ENCODE assay signal across 18 cellular contexts in the genomic region with DNA sequence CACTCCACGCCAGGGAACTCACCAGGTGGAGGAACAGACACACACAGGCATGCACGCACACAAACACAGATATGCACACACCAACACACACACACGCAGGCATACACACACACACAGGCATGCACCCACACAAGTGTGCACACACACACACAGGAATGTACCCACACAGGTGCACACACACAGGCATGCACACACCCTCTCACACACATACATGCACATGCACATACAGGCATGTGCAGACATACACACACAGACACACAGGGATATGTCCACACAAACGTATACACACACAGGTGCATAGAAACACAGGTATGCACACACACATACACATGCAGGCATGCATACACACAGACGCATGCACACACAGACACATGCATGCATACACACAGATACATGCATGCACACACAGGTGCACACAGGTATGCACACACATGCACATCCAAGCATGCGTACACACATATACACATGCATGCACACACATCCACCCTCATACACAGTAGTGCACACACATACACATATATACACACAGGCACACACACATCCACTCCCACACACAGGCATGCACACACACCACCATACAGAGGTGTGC. TPM values are rescaled to one million over a fixed set of nuclear protein-coding genes. Genes with fewer than 3 reads are reported as not detected.
DNase-seq lines count a peak whose midpoint lies in the region; ATAC-seq and TF ChIP-seq lines count a peak whose summit lies in the region.
"Had no signal": no experiment of that assay in that cellular context is flagged by ENCODE, and none has a peak within 500 bp of the region (broad histone marks: within the 10 kb centered on the region; RNA-seq: fewer than 3 reads in every experiment).

No MANE protein-coding gene starts in this region.

- H3K27me3 ChIP-seq in neural progenitor cell (no peaks in the 10 kb centered on the region), mesendoderm (ENCODE audit: insufficient read depth, low read length, poor library complexity) (no peaks in the 10 kb centered on the region)

- no CpG with 5 or more reads among the region's 6 CpGs for WGBS in mesendoderm (ENCODE audit: extremely low coverage, insufficient coverage, low lambda C conversion rate)

- H3K4me3 ChIP-seq in neural progenitor cell (no peak overlapping the region), mesendoderm (ENCODE audit: low read length) (no peak overlapping the region)
- H3K4me3 ChIP-seq: GM23338 had no signal

- H3K18ac ChIP-seq in mesendoderm (ENCODE audit: low read length) = no peak overlapping the region

- peaks cover 11% of the 10 kb centered on the region for H4K20me1 ChIP-seq in neural progenitor cell (ENCODE audit: low read depth)

- H3K27ac Mint-ChIP-seq in activated CD4-positive, alpha-beta T cell treated with anti-CD3 and anti-CD28 coated beads, Interleukin-2, amount 10 ng/mL, durations not matched to agents 7 days and 5 days = peak overlapping the region; percentile 7
- no peak overlapping the region for H3K27ac Mint-ChIP-seq in activated CD4-positive, alpha-beta T cell treated with anti-CD3 and anti-CD28 coated beads for 36 hours
- H3K27ac Mint-ChIP-seq in Calu3 (ENCODE audit: unreplicated experiment) (peak overlapping the region; percentile 96), neural progenitor cell (peak overlapping the region; percentile 38)
- peak overlapping the region; percentile 66 for H3K27ac Mint-ChIP-seq in activated T-helper 17 cell treated with anti-CD3 and anti-CD28 coated beads, Interleukin-2, amount 50 U/mL, for 72 hours
- H3K27ac Mint-ChIP-seq: HFFc6 had no signal

- H2BK5ac ChIP-seq in mesendoderm (ENCODE audit: low read length) = no peak overlapping the region

- no peaks in the 10 kb centered on the region for H3K4me1 ChIP-seq in neural progenitor cell
- no peaks in the 10 kb centered on the region for H3K4me1 ChIP-seq in mesendoderm (ENCODE audit: control insufficient read depth, low read depth, low read length)

- no peaks in the 10 kb centered on the region for H3K27me3 Mint-ChIP-seq in activated CD4-positive, alpha-beta T cell treated with anti-CD3 and anti-CD28 coated beads, Interleukin-2, amount 10 ng/mL, durations not matched to agents 7 days and 5 days
- no peaks in the 10 kb centered on the region for H3K27me3 Mint-ChIP-seq in activated CD4-positive, alpha-beta T cell treated with anti-CD3 and anti-CD28 coated beads for 36 hours
- no peaks in the 10 kb centered on the region for H3K27me3 Mint-ChIP-seq in Calu3 (ENCODE audit: unreplicated experiment)
- no peaks in the 10 kb centered on the region for H3K27me3 Mint-ChIP-seq in activated T-helper 17 cell treated with anti-CD3 and anti-CD28 coated beads, Interleukin-2, amount 50 U/mL, for 72 hours
- peaks cover 5% of the 10 kb centered on the region for H3K27me3 Mint-ChIP-seq in neural progenitor cell (ENCODE audit: insufficient read depth, low read depth)

- no peak overlapping the region for H2AFZ ChIP-seq in neural progenitor cell (replicated peaks)
- H2AFZ ChIP-seq: GM23338 had no signal

- H3K4me1 Mint-ChIP-seq in activated CD4-positive, alpha-beta T cell treated with anti-CD3 and anti-CD28 coated beads, Interleukin-2, amount 10 ng/mL, durations not matched to agents 7 days and 5 days = peaks cover 63% of the 10 kb centered on the region
- H3K4me1 Mint-ChIP-seq in activated CD4-positive, alpha-beta T cell treated with anti-CD3 and anti-CD28 coated beads for 36 hours = peaks cover 35% of the 10 kb centered on the region
- H3K4me1 Mint-ChIP-seq in Calu3 (ENCODE audit: low read depth, unreplicated experiment) = peaks cover 47% of the 10 kb centered on the region
- H3K4me1 Mint-ChIP-seq in activated T-helper 17 cell treated with anti-CD3 and anti-CD28 coated beads, Interleukin-2, amount 50 U/mL, for 72 hours = peaks cover 23% of the 10 kb centered on the region
- H3K4me1 Mint-ChIP-seq in neural progenitor cell = peaks cover 39% of the 10 kb centered on the region

- no peak overlapping the region for H2BK15ac ChIP-seq in mesendoderm (replicated peaks; ENCODE audit: low read depth)

- no peak for ATAC-seq in activated CD4-positive, alpha-beta T cell treated with anti-CD3 and anti-CD28 coated beads for 36 hours
- no peak for ATAC-seq in activated T-helper 17 cell treated with anti-CD3 and anti-CD28 coated beads, Interleukin-2, amount 50 U/mL, for 72 hours (replicated peaks)
- ATAC-seq: GM23338, PC-3 had no signal

- H3K4me3 Mint-ChIP-seq in activated CD4-positive, alpha-beta T cell treated with anti-CD3 and anti-CD28 coated beads, Interleukin-2, amount 10 ng/mL, durations not matched to agents 7 days and 5 days = no peak overlapping the region
- H3K4me3 Mint-ChIP-seq in activated CD4-positive, alpha-beta T cell treated with anti-CD3 and anti-CD28 coated beads for 36 hours = no peak overlapping the region
- H3K4me3 Mint-ChIP-seq in Calu3 (ENCODE audit: low read depth, unreplicated experiment) (peak overlapping the region; percentile 18), neural progenitor cell (no peak overlapping the region)
- no peak overlapping the region for H3K4me3 Mint-ChIP-seq in activated T-helper 17 cell treated with anti-CD3 and anti-CD28 coated beads, Interleukin-2, amount 50 U/mL, for 72 hours
- H3K4me3 Mint-ChIP-seq: GM23338, HFFc6 had no signal

- peaks cover 4% of the 10 kb centered on the region for H3F3A ChIP-seq in neural progenitor cell (ENCODE audit: low read depth)

- POLR2A ChIA-PET in activated CD4-positive, alpha-beta T cell treated with anti-CD3 and anti-CD28 coated beads, Interleukin-2, amount 10 ng/mL, durations not matched to agents 7 days and 5 days (lab: Charles Lee) = no interaction called here
- POLR2A ChIA-PET in activated CD4-positive, alpha-beta T cell treated with anti-CD3 and anti-CD28 coated beads for 36 hours (lab: Charles Lee) = no interaction called here

- no TSS peak for BruUV-seq in Calu3 (replicated peaks; lab: Mats Ljungman, UMichigan)

- DNase-seq in activated CD4-positive, alpha-beta T cell treated with anti-CD3 and anti-CD28 coated beads, Interleukin-2, amount 10 ng/mL, durations not matched to agents 7 days and 5 days = no peak
- DNase-seq in activated CD4-positive, alpha-beta T cell treated with anti-CD3 and anti-CD28 coated beads for 36 hours = no peak
- DNase-seq in Calu3 (no peak), neural progenitor cell (ENCODE audit: low spot score) (no peak), mesendoderm (no peak), HK-2 (ENCODE audit: unreplicated experiment) (no peak), AG08395 (ENCODE audit: low spot score) (no peak)
- DNase-seq: 8988T, C1 segment of cervical spinal cord, HFFc6, NCI-H1105 treated with DMSO at 0.1 percent for 48 hours, NCI-H187, NCI-H2171, NCI-H446 treated with DMSO at 0.1 percent for 48 hours, NCI-H748 treated with DMSO at 0.1 percent for 48 hours, PC-3 had no signal

- peaks cover 68% of the 10 kb centered on the region for H3K36me3 Mint-ChIP-seq in activated CD4-positive, alpha-beta T cell treated with anti-CD3 and anti-CD28 coated beads, Interleukin-2, amount 10 ng/mL, durations not matched to agents 7 days and 5 days (ENCODE audit: low read depth)
- peaks cover 12% of the 10 kb centered on the region for H3K36me3 Mint-ChIP-seq in activated CD4-positive, alpha-beta T cell treated with anti-CD3 and anti-CD28 coated beads for 36 hours (ENCODE audit: low read depth)
- peaks cover 41% of the 10 kb centered on the region for H3K36me3 Mint-ChIP-seq in Calu3 (ENCODE audit: insufficient read depth, unreplicated experiment)
- H3K36me3 Mint-ChIP-seq in activated T-helper 17 cell treated with anti-CD3 and anti-CD28 coated beads, Interleukin-2, amount 50 U/mL, for 72 hours (ENCODE audit: low read depth) = peaks cover 49% of the 10 kb centered on the region
- peaks cover 24% of the 10 kb centered on the region for H3K36me3 Mint-ChIP-seq in neural progenitor cell

- H3K79me1 ChIP-seq in mesendoderm (ENCODE audit: low read length) = peaks cover 8% of the 10 kb centered on the region

- intact Hi-C loops in activated CD4-positive, alpha-beta T cell treated with anti-CD3 and anti-CD28 coated beads for 36 hours (cut with DNase I, micrococcal nuclease) = no loop called here
- intact Hi-C loops in Calu3 (cut with micrococcal nuclease; ENCODE audit: unreplicated experiment) = no loop called here

- no peaks in the 10 kb centered on the region for H3K9me3 ChIP-seq in neural progenitor cell (ENCODE audit: low read depth)

- H3K4ac ChIP-seq in mesendoderm (ENCODE audit: low read depth, low read length) = no peak overlapping the region

- H3K4me2 ChIP-seq in neural progenitor cell (no peak overlapping the region), mesendoderm (ENCODE audit: low read length) (no peak overlapping the region)
- H3K4me2 ChIP-seq: GM23338 had no signal

- H3K56ac ChIP-seq in mesendoderm (ENCODE audit: low read length) = no peak overlapping the region

- H3K9ac ChIP-seq in neural progenitor cell (no peak overlapping the region), mesendoderm (ENCODE audit: low read length) (no peak overlapping the region)

- H3K27ac ChIP-seq in neural progenitor cell (no peak overlapping the region), mesendoderm (ENCODE audit: low read depth, low read length) (no peak overlapping the region)

- CTCF ChIA-PET in activated CD4-positive, alpha-beta T cell treated with anti-CD3 and anti-CD28 coated beads, Interleukin-2, amount 10 ng/mL, durations not matched to agents 7 days and 5 days (lab: Charles Lee) = interaction anchor here (1.0 to 1.2 kb wide), 2 partner anchors 15 to 25 kb away, joined by 3 read pairs; no protein-coding TSS in a partner anchor
- CTCF ChIA-PET in activated CD4-positive, alpha-beta T cell treated with anti-CD3 and anti-CD28 coated beads for 36 hours (lab: Charles Lee) = interaction anchor here (0.9 to 1.0 kb wide), 2 partner anchors 35 to 70 kb away, joined by 3 read pairs; no protein-coding TSS in a partner anchor
- CTCF ChIA-PET in Calu3 (lab: Charles Lee) = no interaction called here

- TF ChIP-seq CTCF in Calu3 (IDR thresholded peaks at IDR 0.05; ENCODE audit: unreplicated experiment) (no peak), neural progenitor cell (IDR thresholded peaks at IDR 0.05) (no peak)

- no peaks in the 10 kb centered on the region for H3K9me3 Mint-ChIP-seq in activated CD4-positive, alpha-beta T cell treated with anti-CD3 and anti-CD28 coated beads, Interleukin-2, amount 10 ng/mL, durations not matched to agents 7 days and 5 days
- no peaks in the 10 kb centered on the region for H3K9me3 Mint-ChIP-seq in activated CD4-positive, alpha-beta T cell treated with anti-CD3 and anti-CD28 coated beads for 36 hours (ENCODE audit: low read depth)
- H3K9me3 Mint-ChIP-seq in Calu3 (ENCODE audit: low read depth, unreplicated experiment) (no peaks in the 10 kb centered on the region), neural progenitor cell (no peaks in the 10 kb centered on the region)
- H3K9me3 Mint-ChIP-seq in activated T-helper 17 cell treated with anti-CD3 and anti-CD28 coated beads, Interleukin-2, amount 50 U/mL, for 72 hours = no peaks in the 10 kb centered on the region
- H3K9me3 Mint-ChIP-seq: GM23338, HFFc6 had no signal

- H3K79me2 ChIP-seq in neural progenitor cell (ENCODE audit: low read depth) = no peaks in the 10 kb centered on the region
- peaks cover 4% of the 10 kb centered on the region for H3K79me2 ChIP-seq in mesendoderm (ENCODE audit: control insufficient read depth, insufficient read depth, low read length)

- no peak overlapping the region for H4K8ac ChIP-seq in mesendoderm (ENCODE audit: low read depth, low read length)

- H4K5ac ChIP-seq in mesendoderm (ENCODE audit: low read length) = no peak overlapping the region

- H3K23ac ChIP-seq in mesendoderm (ENCODE audit: low read length) = no peak overlapping the region

- H2BK120ac ChIP-seq in mesendoderm (ENCODE audit: low read depth, low read length) = no peak overlapping the region

- H3K36me3 ChIP-seq in neural progenitor cell = no peaks in the 10 kb centered on the region
- no peaks in the 10 kb centered on the region for H3K36me3 ChIP-seq in mesendoderm (ENCODE audit: control insufficient read depth, insufficient read depth, low read length)

- no peak overlapping the region for H2AK5ac ChIP-seq in mesendoderm (ENCODE audit: low read length)

RNA-seq across cellular contexts. Expression of a gene that starts 39.2 kb away (rescaled TPM):
- 100 to 1,000 TPM; 780 to 845 TPM for total RNA-seq in activated CD4-positive, alpha-beta T cell treated with anti-CD3 and anti-CD28 coated beads, Interleukin-2, amount 10 ng/mL, durations not matched to agents 7 days and 5 days
- total RNA-seq in activated CD4-positive, alpha-beta T cell treated with anti-CD3 and anti-CD28 coated beads for 36 hours = 100 to 1,000 TPM; 353 to 384 TPM
- total RNA-seq in Calu3 (2022) (312 and 343 TPM in 2 replicates), neural progenitor cell (ENCODE audit: low replicate concordance) (46.9 and 93.7 TPM in 2 replicates)
- total RNA-seq in activated T-helper 17 cell treated with anti-CD3 and anti-CD28 coated beads, Interleukin-2, amount 50 U/mL, for 72 hours = 100 to 1,000 TPM; 250 to 505 TPM
- 102 TPM for polyA plus RNA-seq in mesendoderm (2013, experiment 1 of 2)
- 104 TPM for polyA plus RNA-seq in mesendoderm (2013, experiment 2 of 2)
